ENCODE assay signal across 17 cellular contexts in the genomic region with DNA sequence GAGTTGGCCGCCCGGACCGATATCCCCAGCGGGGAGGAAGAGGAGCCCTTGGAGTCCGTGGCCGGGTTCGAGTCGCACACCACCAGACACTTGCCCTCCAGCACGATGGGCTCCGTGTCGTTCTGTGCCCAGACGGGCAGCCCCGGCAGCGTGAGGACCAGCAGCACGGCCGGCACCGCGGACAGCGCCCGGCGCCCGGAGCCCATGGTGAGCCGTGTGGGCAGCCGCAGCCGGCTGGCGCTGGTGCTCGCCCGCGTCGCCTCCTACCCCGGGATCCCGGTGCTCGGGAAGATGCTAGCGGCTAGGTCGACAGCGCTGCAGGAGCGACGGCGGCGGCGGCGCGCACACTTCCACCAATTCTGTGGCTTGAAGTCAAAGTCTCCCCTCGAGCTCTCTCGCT. TPM values are rescaled to one million over a fixed set of nuclear protein-coding genes. Genes with fewer than 3 reads are reported as not detected.
DNase-seq lines count a peak whose midpoint lies in the region; ATAC-seq, FAIRE-seq and TF ChIP-seq lines count a peak whose summit lies in the region.
"Had no signal": no experiment of that assay in that cellular context is flagged by ENCODE, and none has a peak within 500 bp of the region (broad histone marks: within the 10 kb centered on the region; RNA-seq: fewer than 3 reads in every experiment).

No MANE protein-coding gene starts in this region.

- in situ Hi-C loops in mammary epithelial cell (cut with MboI; ENCODE audit: low sequenced_read_pairs in 2 of 2) = no loop called here
- in situ Hi-C loops in HepG2 (cut with HindIII; ENCODE audit: extremely low pct_ligation_motif_present, low pct_unique_long_range_greater_than_20kb) = no loop called here

- no peak for TF ChIP-seq RAD21 in HepG2 (CRISPR knock-in tag; IDR thresholded peaks at IDR 0.05)

- H3K9me3 ChIP-seq in HUES48 (ENCODE audit: control insufficient read depth, insufficient read depth, low read length) (peaks cover 62% of the 10 kb centered on the region), mammary epithelial cell (replicated peaks; ENCODE audit: insufficient read depth, low read length) (no peaks in the 10 kb centered on the region), HepG2 (ENCODE audit: low read length) (peaks cover 89% of the 10 kb centered on the region)
- H3K9me3 ChIP-seq: gastrocnemius medialis had no signal

- DNase-seq in mammary epithelial cell (peak; percentile 8), HepG2 (ENCODE audit: low spot score) (no peak), sciatic nerve (ENCODE audit: low spot score) (no peak), substantia nigra (lab: John Stamatoyannopoulos, UW) (no peak), GM19239 (ENCODE audit: insufficient read length, low spot score) (no peak)
- DNase-seq in activated T-cell treated with anti-CD3 and anti-CD28 coated beads, Interleukin-2, amount 50 U/mL, for 48 hours = no peak
- DNase-seq: activated CD4-positive, alpha-beta memory T cell treated with anti-CD3 and anti-CD28 coated beads for 36 hours; DMS153; gastrocnemius medialis; NCI-H187; NCI-H510A treated with DMSO at 0.1 percent for 48 hours had no signal

- H3K36me3 ChIP-seq in HUES48 (ENCODE audit: control insufficient read depth, insufficient read depth, low read length) (no peaks in the 10 kb centered on the region), mammary epithelial cell (ENCODE audit: insufficient read depth, low read length) (no peaks in the 10 kb centered on the region), HepG2 (replicated peaks in 1 of 2; ENCODE audit: control insufficient read depth in 1 of 2, insufficient read depth in 2 of 2, low read length in 2 of 2) (no peaks in the 10 kb centered on the region)
- H3K36me3 ChIP-seq: BLaER1, gastrocnemius medialis had no signal

- peak; percentile 37 for ATAC-seq in HepG2
- peak; percentile 68 for ATAC-seq in sciatic nerve
- ATAC-seq: gastrocnemius medialis had no signal

- no peaks in the 10 kb centered on the region for H3K4me1 ChIP-seq in HUES48 (ENCODE audit: control insufficient read depth, insufficient read depth, low read length)
- H3K4me1 ChIP-seq in mammary epithelial cell (ENCODE audit: insufficient read depth, low read length) = no peaks in the 10 kb centered on the region
- H3K4me1 ChIP-seq in HepG2 (ENCODE audit: insufficient read depth, low read length) = no peaks in the 10 kb centered on the region
- H3K4me1 ChIP-seq: BLaER1, gastrocnemius medialis had no signal

- TF ChIP-seq CTCF in mammary epithelial cell (conservative IDR thresholded peaks at IDR 0.05 in 1 of 2, IDR thresholded peaks at IDR 0.05 in 1 of 2; ENCODE audit: extremely low read depth in 1 of 2, insufficient read depth in 1 of 2, low read depth in 1 of 2, low read length in 2 of 2) (no peak), HepG2 (CRISPR knock-in tag; IDR thresholded peaks at IDR 0.05) (no peak)

- H3K79me2 ChIP-seq in mammary epithelial cell (ENCODE audit: insufficient read depth, low read length) (no peaks in the 10 kb centered on the region), HepG2 (ENCODE audit: insufficient read depth, low read length) (no peaks in the 10 kb centered on the region)

- TF ChIP-seq EP300 in HepG2 (IDR thresholded peaks at IDR 0.05; ENCODE audit: low read depth in 2 of 2, low read length in 2 of 2) (no peak), HepG2 (CRISPR knock-in tag; IDR thresholded peaks at IDR 0.05; ENCODE audit: borderline replicate concordance) (no peak)

- peak overlapping the region; percentile 29 for H3K4me3 ChIP-seq in HUES48 (ENCODE audit: low read depth, low read length)
- H3K4me3 ChIP-seq in mammary epithelial cell (replicated peaks in 1 of 3; ENCODE audit: insufficient read depth in 1 of 3, low read depth in 2 of 3, low read length in 3 of 3) = no peak overlapping the region
- no peak overlapping the region for H3K4me3 ChIP-seq in HepG2 (replicated peaks in 1 of 3; ENCODE audit: insufficient read depth in 1 of 3, low read depth in 2 of 3, low read length in 3 of 3)
- H3K4me3 ChIP-seq: BLaER1, gastrocnemius medialis had no signal

- H3K9ac ChIP-seq in HUES48 (ENCODE audit: low read depth, low read length) (no peak overlapping the region), mammary epithelial cell (ENCODE audit: insufficient read depth, low read length) (no peak overlapping the region), HepG2 (ENCODE audit: insufficient read depth, low read depth, low read length) (no peak overlapping the region)
- H3K9ac ChIP-seq: BLaER1 had no signal

- FAIRE-seq in HepG2 (lab: Jason Lieb, UNC) (no peak), GM19239 (lab: Jason Lieb, UNC) (no peak)
- FAIRE-seq: GM18507, islet of Langerhans had no signal

- 2% methylated on average over 23 of the region's 45 CpGs for WGBS in mammary epithelial cell (ENCODE audit: low coverage, missing lambda C conversion rate)
- 45% methylated on average over 35 of the region's 45 CpGs for WGBS in HepG2 (ENCODE audit: low lambda C conversion rate)

- dilution Hi-C loops in mammary epithelial cell (cut with HindIII; ENCODE audit: low sequenced_read_pairs) = no loop called here

- no peak for TF ChIP-seq POLR2A in HepG2 (IDR thresholded peaks at IDR 0.05; ENCODE audit: insufficient read depth in 1 of 2, low read depth in 2 of 2, low read length in 2 of 2)

- intact Hi-C loops in mammary epithelial cell (cut with micrococcal nuclease) (no loop called here), HepG2 (cut with micrococcal nuclease; ENCODE audit: unreplicated experiment) (no loop called here), sciatic nerve (cut with DNase I) (no loop called here)

- no peak overlapping the region for H3K27ac ChIP-seq in HUES48 (ENCODE audit: low read depth, low read length)
- no peak overlapping the region for H3K27ac ChIP-seq in mammary epithelial cell (ENCODE audit: insufficient read depth, low read depth, low read length)
- H3K27ac ChIP-seq in HepG2 (ENCODE audit: extremely low read length, insufficient read depth, low read length) = no peak overlapping the region
- H3K27ac ChIP-seq in substantia nigra (ENCODE audit: low read depth, low read length, poor library complexity, severe bottlenecking) = no peak overlapping the region
- H3K27ac ChIP-seq: BLaER1, gastrocnemius medialis had no signal

- no peaks in the 10 kb centered on the region for H4K20me1 ChIP-seq in mammary epithelial cell (ENCODE audit: insufficient read depth, low read length)
- H4K20me1 ChIP-seq in HepG2 (ENCODE audit: insufficient read depth, low read length) = no peaks in the 10 kb centered on the region
- H4K20me1 ChIP-seq: BLaER1 had no signal

- POLR2A ChIA-PET in HepG2 (lab: Yijun Ruan, JAX) = no interaction called here

- H3K27me3 ChIP-seq in HUES48 (ENCODE audit: control insufficient read depth, insufficient read depth, low read length) (peaks cover 51% of the 10 kb centered on the region), mammary epithelial cell (ENCODE audit: insufficient read depth, low read length) (peaks cover 26% of the 10 kb centered on the region), HepG2 (ENCODE audit: control insufficient read depth in 1 of 2, insufficient read depth in 2 of 2, low read length in 2 of 2) (no peaks in the 10 kb centered on the region)
- H3K27me3 ChIP-seq: BLaER1 had no signal

- H2AFZ ChIP-seq in mammary epithelial cell (ENCODE audit: low read depth, low read length) = no peak overlapping the region
- no peak overlapping the region for H2AFZ ChIP-seq in HepG2 (ENCODE audit: low read length)

- CTCF ChIA-PET in mammary epithelial cell (lab: Charles Lee; ENCODE audit: low non-redundant PET) (no interaction called here), HepG2 (lab: Yijun Ruan, JAX; ENCODE audit: low intra/inter-chr PET ratio, low total read pairs) (no interaction called here)

- no peak overlapping the region for H3K4me2 ChIP-seq in mammary epithelial cell (ENCODE audit: insufficient read depth, low read depth, low read length)
- no peak overlapping the region for H3K4me2 ChIP-seq in HepG2 (ENCODE audit: low read depth, low read length)
- H3K4me2 ChIP-seq: BLaER1 had no signal

- BruUV-seq in mammary epithelial cell (replicated peaks; lab: Mats Ljungman, UMichigan) (no TSS peak), HepG2 (replicated peaks; lab: Mats Ljungman, UMichigan) (no TSS peak)

TF ChIP-seq in HepG2, 621 proteins besides CTCF, POLR2A, EP300 and RAD21 (continues in another document):
- TF ChIP-seq SP1 (IDR thresholded peaks at IDR 0.05) (no peak), SP1 (CRISPR knock-in tag; IDR thresholded peaks at IDR 0.05) (no peak), KLF11 (CRISPR knock-in tag; IDR thresholded peaks at IDR 0.05) (no peak)

RNA-seq across cellular contexts. Expression of a gene that starts 1.4 kb away (rescaled TPM):
- total RNA-seq in mammary epithelial cell = not detected
- not detected for polyA plus RNA-seq in mammary epithelial cell
- not detected for polyA minus RNA-seq in mammary epithelial cell
- total RNA-seq in HepG2 (2016; rRNA removed; fragmentation: Illumina TruSeq; extraction: Trizol) = not detected in 2 replicates
- total RNA-seq in HepG2 (2016; cell fraction: cytosol; rRNA removed; fragmentation: Illumina TruSeq; extraction: Trizol; ENCODE audit: low read depth) = not detected in 2 replicates
- not detected in 2 replicates for total RNA-seq in HepG2 (2016; cell fraction: insoluble cytoplasmic fraction; rRNA removed; fragmentation: Illumina TruSeq; extraction: Trizol)
- not detected in 2 replicates for total RNA-seq in HepG2 (2016; cell fraction: membrane; rRNA removed; fragmentation: Illumina TruSeq; extraction: Trizol)
- not detected in 2 replicates for total RNA-seq in HepG2 (2016; cell fraction: nucleus; rRNA removed; fragmentation: Illumina TruSeq; extraction: Trizol)
- not detected in 2 replicates for polyA plus RNA-seq in HepG2 (2011; rRNA removed)
- polyA plus RNA-seq in HepG2 (2011; cell fraction: cytosol; rRNA removed) = not detected in 2 replicates
- not detected in 2 replicates for polyA plus RNA-seq in HepG2 (2011; cell fraction: nucleus; rRNA removed)
- not detected in 2 replicates for polyA plus RNA-seq in HepG2 (2012)
- not detected in 2 replicates for polyA plus RNA-seq in HepG2 (2016; cell fraction: cytosol; fragmentation: Illumina TruSeq; extraction: Trizol; ENCODE audit: low read depth)
- polyA plus RNA-seq in HepG2 (2016; cell fraction: insoluble cytoplasmic fraction; fragmentation: Illumina TruSeq; extraction: Trizol; ENCODE audit: low read depth) = not detected in 2 replicates
- not detected in 2 replicates for polyA plus RNA-seq in HepG2 (2016; cell fraction: membrane; fragmentation: Illumina TruSeq; extraction: Trizol; ENCODE audit: low read depth)
- polyA plus RNA-seq in HepG2 (2016; cell fraction: nucleus; fragmentation: Illumina TruSeq; extraction: Trizol; ENCODE audit: insufficient read depth, low read depth) = not detected in 2 replicates
- polyA minus RNA-seq in HepG2 (2011; rRNA and poly(A)+ RNA removed; ENCODE audit: low replicate concordance) = not detected in 2 replicates
- polyA minus RNA-seq in HepG2 (2011; cell fraction: cytosol; rRNA and poly(A)+ RNA removed) = not detected in 2 replicates
- polyA minus RNA-seq in HepG2 (2011; cell fraction: nucleus; rRNA and poly(A)+ RNA removed) = not detected in 2 replicates
- total RNA-seq in sciatic nerve = 14.1 TPM
- total RNA-seq: activated CD4-positive, alpha-beta memory T cell treated with anti-CD3 and anti-CD28 coated beads for 36 hours; chondrocyte; gastrocnemius medialis; pulmonary artery endothelial cell had no signal

Comparison
In these comparisons a context has a peak if more than half of its experiments do, and no peak if none do; other contexts are left out.
1. RNA of a gene that starts 1.4 kb away (total RNA-seq): 14.1 TPM in sciatic nerve (single experiment); not detected in mammary epithelial cell and not detected in HepG2; every median in the first group is over 10 times any median in the second.